Comparison of ENCODE assay signal across 1 cellular context in the genomic region with DNA sequence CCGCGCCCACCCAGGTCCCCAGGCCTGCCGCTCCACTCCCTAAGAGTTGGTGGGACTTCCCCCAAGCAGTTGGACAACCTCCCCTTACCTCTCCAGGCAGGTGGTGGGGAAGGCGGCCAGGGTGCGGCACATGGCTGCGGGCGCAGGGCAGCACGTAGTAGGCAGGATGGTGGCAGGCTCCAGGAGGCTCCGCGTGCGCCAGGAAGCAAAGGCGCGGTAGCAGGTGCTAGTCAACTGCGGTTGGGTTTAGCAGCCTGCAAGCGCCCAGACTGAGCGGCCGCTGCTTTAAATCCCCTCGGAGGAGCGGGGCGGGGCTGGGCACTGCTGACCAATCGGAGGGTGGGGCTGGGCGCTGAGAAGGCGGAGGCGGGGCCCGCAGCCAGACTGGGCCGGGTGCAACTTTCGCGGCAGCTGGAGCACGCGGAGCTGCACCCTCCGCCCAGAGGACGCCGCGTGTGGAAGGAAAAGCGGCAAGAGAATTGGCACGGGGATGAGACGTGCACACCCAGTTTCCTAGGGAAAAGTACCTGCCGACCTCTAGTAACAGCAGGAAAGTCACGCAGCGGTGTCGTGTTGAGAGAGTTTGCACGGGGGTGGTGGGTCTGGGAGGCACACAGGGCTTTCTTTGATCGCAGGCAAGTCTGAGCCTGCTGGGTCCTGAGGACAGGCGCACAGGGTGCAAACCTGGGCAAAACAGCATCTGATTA.
TF ChIP-seq lines count a peak whose summit lies in the region.

A gene with protein sequence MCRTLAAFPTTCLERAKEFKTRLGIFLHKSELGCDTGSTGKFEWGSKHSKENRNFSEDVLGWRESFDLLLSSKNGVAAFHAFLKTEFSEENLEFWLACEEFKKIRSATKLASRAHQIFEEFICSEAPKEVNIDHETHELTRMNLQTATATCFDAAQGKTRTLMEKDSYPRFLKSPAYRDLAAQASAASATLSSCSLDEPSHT (minus strand): TSS at position 262 of the 707 bp plus-strand sequence. CDS start 130 bp downstream, at position 132.

TF ChIP-seq in K562, 482 proteins besides CTCF, POLR2A, EP300 and RAD21 (continued from another document):
- TF ChIP-seq, protein P1, sequence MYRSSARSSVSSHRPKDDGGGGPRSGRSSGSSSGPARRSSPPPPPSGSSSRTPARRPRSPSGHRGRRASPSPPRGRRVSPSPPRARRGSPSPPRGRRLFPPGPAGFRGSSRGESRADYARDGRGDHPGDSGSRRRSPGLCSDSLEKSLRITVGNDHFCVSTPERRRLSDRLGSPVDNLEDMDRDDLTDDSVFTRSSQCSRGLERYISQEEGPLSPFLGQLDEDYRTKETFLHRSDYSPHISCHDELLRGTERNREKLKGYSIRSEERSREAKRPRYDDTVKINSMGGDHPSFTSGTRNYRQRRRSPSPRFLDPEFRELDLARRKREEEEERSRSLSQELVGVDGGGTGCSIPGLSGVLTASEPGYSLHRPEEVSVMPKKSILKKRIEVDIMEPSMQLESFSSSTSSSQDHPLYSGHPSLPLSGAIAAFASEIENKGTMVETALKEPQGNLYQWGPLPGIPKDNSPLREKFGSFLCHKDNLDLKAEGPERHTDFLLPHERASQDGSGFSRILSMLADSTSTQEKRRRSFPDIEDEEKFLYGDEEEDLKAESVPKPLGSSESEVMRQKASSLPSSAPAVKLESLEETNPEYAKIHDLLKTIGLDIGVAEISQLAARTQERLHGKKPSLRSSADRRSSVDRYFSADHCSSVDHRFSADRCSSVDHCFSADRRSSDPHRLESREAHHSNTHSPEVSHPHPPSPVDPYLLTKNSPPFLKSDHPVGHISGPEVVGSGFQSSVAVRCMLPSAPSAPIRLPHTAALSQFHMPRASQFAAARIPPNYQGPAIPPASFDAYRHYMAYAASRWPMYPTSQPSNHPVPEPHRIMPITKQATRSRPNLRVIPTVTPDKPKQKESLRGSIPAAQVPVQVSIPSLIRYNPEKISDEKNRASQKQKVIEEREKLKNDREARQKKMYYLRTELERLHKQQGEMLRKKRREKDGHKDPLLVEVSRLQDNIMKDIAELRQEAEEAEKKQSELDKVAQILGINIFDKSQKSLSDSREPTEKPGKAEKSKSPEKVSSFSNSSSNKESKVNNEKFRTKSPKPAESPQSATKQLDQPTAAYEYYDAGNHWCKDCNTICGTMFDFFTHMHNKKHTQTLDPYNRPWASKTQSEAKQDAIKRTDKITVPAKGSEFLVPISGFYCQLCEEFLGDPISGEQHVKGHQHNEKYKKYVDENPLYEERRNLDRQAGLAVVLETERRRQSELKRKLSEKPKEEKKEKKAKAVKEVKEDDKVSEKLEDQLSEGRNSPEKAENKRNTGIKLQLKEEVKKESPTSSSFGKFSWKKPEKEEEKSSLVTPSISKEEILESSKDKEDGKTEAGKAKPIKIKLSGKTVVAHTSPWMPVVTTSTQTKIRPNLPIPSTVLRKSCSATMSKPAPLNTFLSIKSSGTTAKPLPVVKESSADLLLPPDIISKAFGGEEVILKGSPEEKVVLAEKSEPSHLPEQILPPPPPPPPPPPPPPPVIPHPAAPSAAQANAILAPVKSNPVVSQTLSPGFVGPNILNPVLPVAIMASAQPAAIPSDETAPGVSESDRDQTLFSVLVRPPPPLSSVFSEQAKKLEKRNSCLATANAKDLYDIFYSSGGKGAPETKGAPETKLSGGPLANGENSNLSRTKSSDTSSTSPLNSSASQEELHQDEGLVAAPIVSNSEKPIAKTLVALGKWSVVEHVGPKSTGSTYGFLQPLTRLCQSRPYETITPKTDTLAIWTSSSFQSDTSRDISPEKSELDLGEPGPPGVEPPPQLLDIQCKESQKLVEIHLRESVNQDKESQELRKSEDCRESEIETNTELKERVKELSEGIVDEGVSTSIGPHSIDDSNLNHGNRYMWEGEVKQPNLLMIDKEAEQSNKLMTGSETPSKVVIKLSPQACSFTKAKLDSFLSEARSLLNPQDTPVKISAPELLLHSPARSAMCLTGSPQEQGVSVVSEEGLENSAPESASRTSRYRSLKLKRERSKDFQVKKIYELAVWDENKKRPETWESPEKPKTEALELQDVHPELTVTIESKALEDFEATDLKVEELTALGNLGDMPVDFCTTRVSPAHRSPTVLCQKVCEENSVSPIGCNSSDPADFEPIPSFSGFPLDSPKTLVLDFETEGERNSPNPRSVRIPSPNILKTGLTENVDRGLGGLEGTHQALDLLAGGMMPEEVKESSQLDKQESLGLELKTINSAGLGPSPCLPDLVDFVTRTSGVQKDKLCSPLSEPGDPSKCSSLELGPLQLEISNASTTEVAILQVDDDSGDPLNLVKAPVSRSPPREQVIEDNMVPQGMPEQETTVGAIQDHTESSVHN (IDR thresholded peaks at IDR 0.05; ENCODE audit: borderline replicate concordance in 1 of 2, low read depth in 1 of 2): no peak
- TF ChIP-seq SP1 (CRISPR knock-in tag; IDR thresholded peaks at IDR 0.05) (peak; percentile 58; the same call in 1 of the 2 replicates), ZNF589 (CRISPR knock-in tag; IDR thresholded peaks at IDR 0.05; ENCODE audit: low read depth) (0 out of 2 replicates have a peak, but pooled peaks have one; percentile 48), ARNT (IDR thresholded peaks at IDR 0.05) (no peak), MECOM (CRISPR knock-in tag; IDR thresholded peaks at IDR 0.05) (no peak), MED1 (CRISPR knock-in tag; IDR thresholded peaks at IDR 0.05; ENCODE audit: borderline replicate concordance) (no peak), FOXP1 (CRISPR knock-in tag; IDR thresholded peaks at IDR 0.05) (peak; percentile 94), DPF2 (IDR thresholded peaks at IDR 0.05) (peak; percentile 34; the same call in 1 of the 2 replicates), POLR2G (IDR thresholded peaks at IDR 0.05; ENCODE audit: low read depth, low read length) (peak; percentile 70)
- TF ChIP-seq, protein P2, sequence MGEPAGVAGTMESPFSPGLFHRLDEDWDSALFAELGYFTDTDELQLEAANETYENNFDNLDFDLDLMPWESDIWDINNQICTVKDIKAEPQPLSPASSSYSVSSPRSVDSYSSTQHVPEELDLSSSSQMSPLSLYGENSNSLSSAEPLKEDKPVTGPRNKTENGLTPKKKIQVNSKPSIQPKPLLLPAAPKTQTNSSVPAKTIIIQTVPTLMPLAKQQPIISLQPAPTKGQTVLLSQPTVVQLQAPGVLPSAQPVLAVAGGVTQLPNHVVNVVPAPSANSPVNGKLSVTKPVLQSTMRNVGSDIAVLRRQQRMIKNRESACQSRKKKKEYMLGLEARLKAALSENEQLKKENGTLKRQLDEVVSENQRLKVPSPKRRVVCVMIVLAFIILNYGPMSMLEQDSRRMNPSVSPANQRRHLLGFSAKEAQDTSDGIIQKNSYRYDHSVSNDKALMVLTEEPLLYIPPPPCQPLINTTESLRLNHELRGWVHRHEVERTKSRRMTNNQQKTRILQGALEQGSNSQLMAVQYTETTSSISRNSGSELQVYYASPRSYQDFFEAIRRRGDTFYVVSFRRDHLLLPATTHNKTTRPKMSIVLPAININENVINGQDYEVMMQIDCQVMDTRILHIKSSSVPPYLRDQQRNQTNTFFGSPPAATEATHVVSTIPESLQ (CRISPR knock-in tag; IDR thresholded peaks at IDR 0.05): peak; percentile 93; the same call in 1 of the 2 replicates
- TF ChIP-seq, protein P3, sequence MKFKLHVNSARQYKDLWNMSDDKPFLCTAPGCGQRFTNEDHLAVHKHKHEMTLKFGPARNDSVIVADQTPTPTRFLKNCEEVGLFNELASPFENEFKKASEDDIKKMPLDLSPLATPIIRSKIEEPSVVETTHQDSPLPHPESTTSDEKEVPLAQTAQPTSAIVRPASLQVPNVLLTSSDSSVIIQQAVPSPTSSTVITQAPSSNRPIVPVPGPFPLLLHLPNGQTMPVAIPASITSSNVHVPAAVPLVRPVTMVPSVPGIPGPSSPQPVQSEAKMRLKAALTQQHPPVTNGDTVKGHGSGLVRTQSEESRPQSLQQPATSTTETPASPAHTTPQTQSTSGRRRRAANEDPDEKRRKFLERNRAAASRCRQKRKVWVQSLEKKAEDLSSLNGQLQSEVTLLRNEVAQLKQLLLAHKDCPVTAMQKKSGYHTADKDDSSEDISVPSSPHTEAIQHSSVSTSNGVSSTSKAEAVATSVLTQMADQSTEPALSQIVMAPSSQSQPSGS (CRISPR knock-in tag; IDR thresholded peaks at IDR 0.05): 0 out of 2 replicates have a peak, but pooled peaks have one; percentile 26
- TF ChIP-seq, protein P4, sequence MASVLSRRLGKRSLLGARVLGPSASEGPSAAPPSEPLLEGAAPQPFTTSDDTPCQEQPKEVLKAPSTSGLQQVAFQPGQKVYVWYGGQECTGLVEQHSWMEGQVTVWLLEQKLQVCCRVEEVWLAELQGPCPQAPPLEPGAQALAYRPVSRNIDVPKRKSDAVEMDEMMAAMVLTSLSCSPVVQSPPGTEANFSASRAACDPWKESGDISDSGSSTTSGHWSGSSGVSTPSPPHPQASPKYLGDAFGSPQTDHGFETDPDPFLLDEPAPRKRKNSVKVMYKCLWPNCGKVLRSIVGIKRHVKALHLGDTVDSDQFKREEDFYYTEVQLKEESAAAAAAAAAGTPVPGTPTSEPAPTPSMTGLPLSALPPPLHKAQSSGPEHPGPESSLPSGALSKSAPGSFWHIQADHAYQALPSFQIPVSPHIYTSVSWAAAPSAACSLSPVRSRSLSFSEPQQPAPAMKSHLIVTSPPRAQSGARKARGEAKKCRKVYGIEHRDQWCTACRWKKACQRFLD (CRISPR knock-in tag; IDR thresholded peaks at IDR 0.05): 0 out of 2 replicates have a peak, but pooled peaks have one; percentile 14
- TF ChIP-seq, protein P5, sequence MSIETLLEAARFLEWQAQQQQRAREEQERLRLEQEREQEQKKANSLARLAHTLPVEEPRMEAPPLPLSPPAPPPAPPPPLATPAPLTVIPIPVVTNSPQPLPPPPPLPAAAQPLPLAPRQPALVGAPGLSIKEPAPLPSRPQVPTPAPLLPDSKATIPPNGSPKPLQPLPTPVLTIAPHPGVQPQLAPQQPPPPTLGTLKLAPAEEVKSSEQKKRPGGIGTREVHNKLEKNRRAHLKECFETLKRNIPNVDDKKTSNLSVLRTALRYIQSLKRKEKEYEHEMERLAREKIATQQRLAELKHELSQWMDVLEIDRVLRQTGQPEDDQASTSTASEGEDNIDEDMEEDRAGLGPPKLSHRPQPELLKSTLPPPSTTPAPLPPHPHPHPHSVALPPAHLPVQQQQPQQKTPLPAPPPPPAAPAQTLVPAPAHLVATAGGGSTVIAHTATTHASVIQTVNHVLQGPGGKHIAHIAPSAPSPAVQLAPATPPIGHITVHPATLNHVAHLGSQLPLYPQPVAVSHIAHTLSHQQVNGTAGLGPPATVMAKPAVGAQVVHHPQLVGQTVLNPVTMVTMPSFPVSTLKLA (conservative IDR thresholded peaks at IDR 0.05): peak in 1 of 2 experiments; percentile 75; a peak in 3 of 4 replicates
- TF ChIP-seq, protein P6, sequence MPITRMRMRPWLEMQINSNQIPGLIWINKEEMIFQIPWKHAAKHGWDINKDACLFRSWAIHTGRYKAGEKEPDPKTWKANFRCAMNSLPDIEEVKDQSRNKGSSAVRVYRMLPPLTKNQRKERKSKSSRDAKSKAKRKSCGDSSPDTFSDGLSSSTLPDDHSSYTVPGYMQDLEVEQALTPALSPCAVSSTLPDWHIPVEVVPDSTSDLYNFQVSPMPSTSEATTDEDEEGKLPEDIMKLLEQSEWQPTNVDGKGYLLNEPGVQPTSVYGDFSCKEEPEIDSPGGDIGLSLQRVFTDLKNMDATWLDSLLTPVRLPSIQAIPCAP (CRISPR knock-in tag; IDR thresholded peaks at IDR 0.05; ENCODE audit: borderline replicate concordance): peak; percentile 64; the same call in 1 of the 2 replicates
- TF ChIP-seq, protein P7, sequence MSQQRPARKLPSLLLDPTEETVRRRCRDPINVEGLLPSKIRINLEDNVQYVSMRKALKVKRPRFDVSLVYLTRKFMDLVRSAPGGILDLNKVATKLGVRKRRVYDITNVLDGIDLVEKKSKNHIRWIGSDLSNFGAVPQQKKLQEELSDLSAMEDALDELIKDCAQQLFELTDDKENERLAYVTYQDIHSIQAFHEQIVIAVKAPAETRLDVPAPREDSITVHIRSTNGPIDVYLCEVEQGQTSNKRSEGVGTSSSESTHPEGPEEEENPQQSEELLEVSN (IDR thresholded peaks at IDR 0.05; ENCODE audit: borderline replicate concordance in 1 of 2, extremely low read depth in 1 of 2, insufficient read depth in 1 of 2, insufficient read length in 1 of 2, low read depth in 1 of 2, low read length in 1 of 2, poor library complexity in 1 of 2, severe bottlenecking in 1 of 2): peak; percentile 97 to 98
- TF ChIP-seq, protein P8, sequence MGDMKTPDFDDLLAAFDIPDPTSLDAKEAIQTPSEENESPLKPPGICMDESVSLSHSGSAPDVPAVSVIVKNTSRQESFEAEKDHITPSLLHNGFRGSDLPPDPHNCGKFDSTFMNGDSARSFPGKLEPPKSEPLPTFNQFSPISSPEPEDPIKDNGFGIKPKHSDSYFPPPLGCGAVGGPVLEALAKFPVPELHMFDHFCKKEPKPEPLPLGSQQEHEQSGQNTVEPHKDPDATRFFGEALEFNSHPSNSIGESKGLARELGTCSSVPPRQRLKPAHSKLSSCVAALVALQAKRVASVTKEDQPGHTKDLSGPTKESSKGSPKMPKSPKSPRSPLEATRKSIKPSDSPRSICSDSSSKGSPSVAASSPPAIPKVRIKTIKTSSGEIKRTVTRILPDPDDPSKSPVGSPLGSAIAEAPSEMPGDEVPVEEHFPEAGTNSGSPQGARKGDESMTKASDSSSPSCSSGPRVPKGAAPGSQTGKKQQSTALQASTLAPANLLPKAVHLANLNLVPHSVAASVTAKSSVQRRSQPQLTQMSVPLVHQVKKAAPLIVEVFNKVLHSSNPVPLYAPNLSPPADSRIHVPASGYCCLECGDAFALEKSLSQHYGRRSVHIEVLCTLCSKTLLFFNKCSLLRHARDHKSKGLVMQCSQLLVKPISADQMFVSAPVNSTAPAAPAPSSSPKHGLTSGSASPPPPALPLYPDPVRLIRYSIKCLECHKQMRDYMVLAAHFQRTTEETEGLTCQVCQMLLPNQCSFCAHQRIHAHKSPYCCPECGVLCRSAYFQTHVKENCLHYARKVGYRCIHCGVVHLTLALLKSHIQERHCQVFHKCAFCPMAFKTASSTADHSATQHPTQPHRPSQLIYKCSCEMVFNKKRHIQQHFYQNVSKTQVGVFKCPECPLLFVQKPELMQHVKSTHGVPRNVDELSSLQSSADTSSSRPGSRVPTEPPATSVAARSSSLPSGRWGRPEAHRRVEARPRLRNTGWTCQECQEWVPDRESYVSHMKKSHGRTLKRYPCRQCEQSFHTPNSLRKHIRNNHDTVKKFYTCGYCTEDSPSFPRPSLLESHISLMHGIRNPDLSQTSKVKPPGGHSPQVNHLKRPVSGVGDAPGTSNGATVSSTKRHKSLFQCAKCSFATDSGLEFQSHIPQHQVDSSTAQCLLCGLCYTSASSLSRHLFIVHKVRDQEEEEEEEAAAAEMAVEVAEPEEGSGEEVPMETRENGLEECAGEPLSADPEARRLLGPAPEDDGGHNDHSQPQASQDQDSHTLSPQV (IDR thresholded peaks at IDR 0.05): no peak
